ENCODE assay signal across 1 cellular context in genomic region chr2:166350525-166350924, GRCh38.
TF ChIP-seq lines count a peak whose summit lies in the region.

No MANE protein-coding gene starts in this region.

TF ChIP-seq in HepG2, 621 proteins besides CTCF, POLR2A, EP300 and RAD21:
- TF ChIP-seq, protein P1, sequence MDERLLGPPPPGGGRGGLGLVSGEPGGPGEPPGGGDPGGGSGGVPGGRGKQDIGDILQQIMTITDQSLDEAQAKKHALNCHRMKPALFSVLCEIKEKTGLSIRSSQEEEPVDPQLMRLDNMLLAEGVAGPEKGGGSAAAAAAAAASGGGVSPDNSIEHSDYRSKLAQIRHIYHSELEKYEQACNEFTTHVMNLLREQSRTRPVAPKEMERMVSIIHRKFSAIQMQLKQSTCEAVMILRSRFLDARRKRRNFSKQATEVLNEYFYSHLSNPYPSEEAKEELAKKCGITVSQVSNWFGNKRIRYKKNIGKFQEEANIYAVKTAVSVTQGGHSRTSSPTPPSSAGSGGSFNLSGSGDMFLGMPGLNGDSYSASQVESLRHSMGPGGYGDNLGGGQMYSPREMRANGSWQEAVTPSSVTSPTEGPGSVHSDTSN (CRISPR knock-in tag; IDR thresholded peaks at IDR 0.05), result 0 out of 2 replicates have a peak, but pooled peaks have one; percentile 29
- no peak for TF ChIP-seq U2AF2 (IDR thresholded peaks at IDR 0.05; ENCODE audit: low read depth, low read length)
- no peak for TF ChIP-seq GATA4 (IDR thresholded peaks at IDR 0.05; ENCODE audit: borderline replicate concordance, low read depth)
- TF ChIP-seq SIX4 (CRISPR knock-in tag; IDR thresholded peaks at IDR 0.05), result no peak
TF ChIP-seq in HepG2: peak in this region for 1.
